ENCODE assay signal across 19 cellular contexts in genomic region chr2:6800553-6800952, GRCh38.
DNase-seq lines count a peak whose midpoint lies in the region; FAIRE-seq lines count a peak whose summit lies in the region.
"Had no signal": no experiment of that assay in that cellular context is flagged by ENCODE, and none has a peak within 500 bp of the region (broad histone marks: within the 10 kb centered on the region; RNA-seq: fewer than 3 reads in every experiment).

No MANE protein-coding gene starts in this region.

- H3K9me2 ChIP-seq in GM23248 (ENCODE audit: insufficient read depth): no peaks in the 10 kb centered on the region

- H3K79me2 ChIP-seq in GM23248 (ENCODE audit: insufficient read depth): no peaks in the 10 kb centered on the region

- H3K4me3 ChIP-seq in GM23248: no peak overlapping the region
- H3K4me3 ChIP-seq: MG63 had no signal

- H3F3A ChIP-seq in GM23248 (ENCODE audit: insufficient read depth): no peaks in the 10 kb centered on the region

- no peaks in the 10 kb centered on the region for H3K36me3 ChIP-seq in GM23248 (ENCODE audit: low read depth)
- H3K36me3 ChIP-seq: MG63 had no signal

- no peak overlapping the region for H3K4me2 ChIP-seq in GM23248 (ENCODE audit: unreplicated experiment)

- no peak overlapping the region for H2AFZ ChIP-seq in GM23248

- WGBS in GM23248 (ENCODE audit: low coverage in 1 of 2, low lambda C conversion rate in 2 of 2, missing lambda C conversion rate in 2 of 2), 2 experiments: 37 to 42% methylated on average over 5 of the region's 5 CpGs

- H3K27me3 ChIP-seq in GM23248 (replicated peaks; ENCODE audit: insufficient read depth): no peaks in the 10 kb centered on the region; the same call in 1 of the 2 replicates
- H3K27me3 ChIP-seq: MG63 had no signal

- in situ Hi-C loops in GM23248 (cut with MboI): no loop called here

- DNase-seq in GM23248 (peak; percentile 18), SW480 (ENCODE audit: low spot score) (peak; percentile 45), foreskin melanocyte (peak; percentile 79), GM19239 (ENCODE audit: insufficient read length, low spot score) (no peak), NK-92 (lab: John Stamatoyannopoulos, UW; ENCODE audit: unreplicated experiment) (no peak), NCI-H446 treated with DMSO at 0.1 percent for 48 hours (lab: John Stamatoyannopoulos, UW) (no peak), GM19240 (ENCODE audit: insufficient read length, low spot score) (no peak)
- DNase-seq: CD4-positive, alpha-beta memory T cell; DMS79; GF-D8; MG63; NCI-H1092; NCI-H146; NCI-H2081 treated with DMSO at 0.1 percent for 48 hours; NCI-H2227 treated with DMSO at 0.1 percent for 48 hours; NCI-H524 treated with DMSO at 0.1 percent for 48 hours; SHP77 treated with DMSO at 0.1 percent for 48 hours had no signal

- no peak overlapping the region for H3K9ac ChIP-seq in GM23248

- H4K20me1 ChIP-seq in GM23248 (ENCODE audit: insufficient read depth): no peaks in the 10 kb centered on the region

- no peak for FAIRE-seq in GM19239 (lab: Jason Lieb, UNC)
- FAIRE-seq: GM12892, H1 had no signal

- no peak overlapping the region for H3K27ac ChIP-seq in GM23248

- no peaks in the 10 kb centered on the region for H3K4me1 ChIP-seq in GM23248 (ENCODE audit: insufficient read depth)

- H3K9me3 ChIP-seq in GM23248 (ENCODE audit: low read depth): no peaks in the 10 kb centered on the region
- H3K9me3 ChIP-seq: MG63 had no signal

Comparison
In these comparisons a context has a peak if more than half of its experiments do, and no peak if none do; other contexts are left out.
1. DNase-seq: peak in GM23248 (single experiment), SW480 (single experiment) and foreskin melanocyte (single experiment); none in GM19239 (single experiment), NK-92 (single experiment), NCI-H446 treated with DMSO at 0.1 percent for 48 hours (single experiment) and GM19240 (single experiment).